ENCODE assay signal across 19 cellular contexts in genomic region chr18:59867337-59868104, GRCh38. TPM values are rescaled to one million over a fixed set of nuclear protein-coding genes. Genes with fewer than 3 reads are reported as not detected.
DNase-seq lines count a peak whose midpoint lies in the region; ATAC-seq and TF ChIP-seq lines count a peak whose summit lies in the region.
"Had no signal": no experiment of that assay in that cellular context is flagged by ENCODE, and none has a peak within 500 bp of the region (broad histone marks: within the 10 kb centered on the region; RNA-seq: fewer than 3 reads in every experiment).

No MANE protein-coding gene starts in this region.

- in situ Hi-C loops in mammary epithelial cell (cut with MboI; ENCODE audit: low sequenced_read_pairs in 2 of 2) = loop anchor here in 1 of 2 donors (25.0 kb wide), 1 partner anchor 670 kb away; no protein-coding TSS in a partner anchor

- H3K36me3 Mint-ChIP-seq in MCF 10A (ENCODE audit: insufficient read depth, unreplicated experiment) = no peaks in the 10 kb centered on the region
- H3K36me3 Mint-ChIP-seq: CD4-positive, CD25-positive, alpha-beta regulatory T cell had no signal

- POLR2A ChIA-PET in MCF 10A (lab: Yijun Ruan, JAX) = interaction anchor here (0.6 to 1.5 kb wide), 4 partner anchors 21 to 96 kb away, joined by 3 to 4 read pairs (median 4); no protein-coding TSS in a partner anchor

- no peaks in the 10 kb centered on the region for H3K27me3 ChIP-seq in mammary epithelial cell (ENCODE audit: insufficient read depth, low read length)
- peaks cover 9% of the 10 kb centered on the region for H3K27me3 ChIP-seq in adipocyte (replicated peaks; ENCODE audit: control insufficient read depth, insufficient read depth, low read length)
- no peaks in the 10 kb centered on the region for H3K27me3 ChIP-seq in right cardiac atrium (ENCODE audit: control insufficient read depth, insufficient read depth)

- H3K27ac Mint-ChIP-seq in MCF 10A (ENCODE audit: low read depth, unreplicated experiment) = no peak overlapping the region
- H3K27ac Mint-ChIP-seq: CD4-positive, CD25-positive, alpha-beta regulatory T cell had no signal

- H3K4me3 Mint-ChIP-seq in MCF 10A (ENCODE audit: unreplicated experiment) = no peak overlapping the region
- H3K4me3 Mint-ChIP-seq: CD4-positive, CD25-positive, alpha-beta regulatory T cell had no signal

- H3K4me1 ChIP-seq in mammary epithelial cell (ENCODE audit: insufficient read depth, low read length) (peaks cover 20% of the 10 kb centered on the region), adipocyte (ENCODE audit: control insufficient read depth, insufficient read depth, low read length) (no peaks in the 10 kb centered on the region), right cardiac atrium (ENCODE audit: control insufficient read depth, insufficient read depth, low read length) (no peaks in the 10 kb centered on the region)

- dilution Hi-C loops in mammary epithelial cell (cut with HindIII; ENCODE audit: low sequenced_read_pairs) = no loop called here

- 56% methylated on average over 3 of the region's 5 CpGs for WGBS in mammary epithelial cell (ENCODE audit: low coverage, missing lambda C conversion rate)
- WGBS in right cardiac atrium = 72% methylated on average over 5 of the region's 5 CpGs

- intact Hi-C loops in mammary epithelial cell (cut with micrococcal nuclease) (no loop called here), MCF 10A (cut with micrococcal nuclease) (no loop called here), right cardiac atrium (cut with DNase I) (no loop called here)

- no peak for TF ChIP-seq CTCF in mammary epithelial cell (conservative IDR thresholded peaks at IDR 0.05 in 1 of 2, IDR thresholded peaks at IDR 0.05 in 1 of 2; ENCODE audit: extremely low read depth in 1 of 2, insufficient read depth in 1 of 2, low read depth in 1 of 2, low read length in 2 of 2)
- no peak for TF ChIP-seq CTCF in MCF 10A (IDR thresholded peaks at IDR 0.05; ENCODE audit: unreplicated experiment)

- H3K4me3 ChIP-seq in mammary epithelial cell (replicated peaks in 1 of 3; ENCODE audit: insufficient read depth in 1 of 3, low read depth in 2 of 3, low read length in 3 of 3) (no peak overlapping the region), adipocyte (ENCODE audit: low read length) (no peak overlapping the region), right cardiac atrium (ENCODE audit: low read length) (no peak overlapping the region)

- no peak overlapping the region for H3K9ac ChIP-seq in mammary epithelial cell (ENCODE audit: insufficient read depth, low read length)
- no peak overlapping the region for H3K9ac ChIP-seq in adipocyte (ENCODE audit: low read length)

- H4K20me1 ChIP-seq in mammary epithelial cell (ENCODE audit: insufficient read depth, low read length) = no peaks in the 10 kb centered on the region

- no peak overlapping the region for H3K27ac ChIP-seq in mammary epithelial cell (ENCODE audit: insufficient read depth, low read depth, low read length)
- no peak overlapping the region for H3K27ac ChIP-seq in right cardiac atrium (ENCODE audit: low read length)
- H3K27ac ChIP-seq: 22Rv1, RWPE1 had no signal

- H3K4me1 Mint-ChIP-seq in MCF 10A (ENCODE audit: insufficient read depth, unreplicated experiment) = no peaks in the 10 kb centered on the region
- H3K4me1 Mint-ChIP-seq: CD4-positive, CD25-positive, alpha-beta regulatory T cell had no signal

- H2AFZ ChIP-seq in mammary epithelial cell (ENCODE audit: low read depth, low read length) = peak overlapping the region; percentile 2

- no peak for ATAC-seq in right cardiac atrium
- ATAC-seq: PC-3, SK-N-SH treated with all-trans-retinoic acid at 6 μM for 48 hours had no signal

- H3K36me3 ChIP-seq in mammary epithelial cell (ENCODE audit: insufficient read depth, low read length) = no peaks in the 10 kb centered on the region
- H3K36me3 ChIP-seq in adipocyte (ENCODE audit: control insufficient read depth, insufficient read depth, low read length, severe bottlenecking) = no peaks in the 10 kb centered on the region

- H3K9me3 Mint-ChIP-seq in MCF 10A (ENCODE audit: unreplicated experiment) = no peaks in the 10 kb centered on the region
- H3K9me3 Mint-ChIP-seq: CD4-positive, CD25-positive, alpha-beta regulatory T cell had no signal

- CTCF ChIA-PET in mammary epithelial cell (lab: Charles Lee; ENCODE audit: low non-redundant PET) (no interaction called here), MCF 10A (lab: Yijun Ruan, JAX) (no interaction called here)

- no peaks in the 10 kb centered on the region for H3K79me2 ChIP-seq in mammary epithelial cell (ENCODE audit: insufficient read depth, low read length)

- no peak overlapping the region for H3K4me2 ChIP-seq in mammary epithelial cell (ENCODE audit: insufficient read depth, low read depth, low read length)

- DNase-seq in mammary epithelial cell = no peak
- DNase-seq in MCF 10A (ENCODE audit: unreplicated experiment) = no peak
- DNase-seq in adipocyte (ENCODE audit: low read depth) = peak; percentile 51
- peak; percentile 41 for DNase-seq in iPS-NIHi11 (ENCODE audit: low spot score)
- no peak for DNase-seq in activated CD4-positive, CD25-positive, alpha-beta regulatory T cell treated with anti-CD3 and anti-CD28 coated beads, Interleukin-2, amount 50 U/mL, for 72 hours
- no peak for DNase-seq in NOMO-1 treated with dmso at 0.1 percent for 144 hours (lab: John Stamatoyannopoulos, UW; ENCODE audit: unreplicated experiment)
- DNase-seq in NCI-H1048 (lab: John Stamatoyannopoulos, UW) = no peak
- DNase-seq in right cardiac atrium = no peak
- DNase-seq: AML-193; CD4-positive, CD25-positive, alpha-beta regulatory T cell; GF-D8; NCI-H1105; NCI-H2081; NK-92 treated with Interleukin-12 subunit alpha and Interleukin-12 subunit beta, amount 100 ng/mL, for 24 hours; PC-3; SIG-M5 had no signal

- H3K27me3 Mint-ChIP-seq in MCF 10A (ENCODE audit: insufficient read depth, unreplicated experiment) = no peaks in the 10 kb centered on the region

- BruUV-seq in mammary epithelial cell (replicated peaks; lab: Mats Ljungman, UMichigan) (no TSS peak), MCF 10A (replicated peaks; lab: Mats Ljungman, UMichigan) (no TSS peak)

- H3K9me3 ChIP-seq in mammary epithelial cell (replicated peaks; ENCODE audit: insufficient read depth, low read length) (no peaks in the 10 kb centered on the region), adipocyte (ENCODE audit: control insufficient read depth, low read length) (no peaks in the 10 kb centered on the region), right cardiac atrium (ENCODE audit: control insufficient read depth, low read length) (no peaks in the 10 kb centered on the region)

RNA-seq across cellular contexts. Expression of gene PMAIP1, which starts 32.3 kb away (rescaled TPM):
- total RNA-seq in mammary epithelial cell = 10 to 100 TPM; 17.8 to 34.3 TPM
- polyA plus RNA-seq in mammary epithelial cell = 14.4 TPM
- polyA minus RNA-seq in mammary epithelial cell = 4.2 TPM
- 21.7 and 28.0 TPM in 2 replicates for total RNA-seq in MCF 10A (2022)
- under 1 TPM in 2 of 4 donors, not detected in 2; 0.22 to 0.24 TPM for total RNA-seq in right cardiac atrium
- 0.18 TPM for polyA plus RNA-seq in right cardiac atrium

Comparison
In these comparisons a context has a peak if more than half of its experiments do, and no peak if none do; other contexts are left out.
1. DNase-seq: peak in adipocyte (single experiment) and iPS-NIHi11 (single experiment); none in mammary epithelial cell (single experiment), MCF 10A (single experiment), activated CD4-positive, CD25-positive, alpha-beta regulatory T cell treated with anti-CD3 and anti-CD28 coated beads, Interleukin-2, amount 50 U/mL, for 72 hours (single experiment), NOMO-1 treated with dmso at 0.1 percent for 144 hours (single experiment), NCI-H1048 (single experiment) and right cardiac atrium (0 of 3).
2. RNA of gene PMAIP1, which starts 32.3 kb away (total RNA-seq): 17.8 to 34.3 TPM in mammary epithelial cell and 21.7 to 28.0 TPM in MCF 10A; 0.22 to 0.24 TPM in right cardiac atrium; every median in the first group is over 10 times any median in the second.